In the genomic region with DNA sequence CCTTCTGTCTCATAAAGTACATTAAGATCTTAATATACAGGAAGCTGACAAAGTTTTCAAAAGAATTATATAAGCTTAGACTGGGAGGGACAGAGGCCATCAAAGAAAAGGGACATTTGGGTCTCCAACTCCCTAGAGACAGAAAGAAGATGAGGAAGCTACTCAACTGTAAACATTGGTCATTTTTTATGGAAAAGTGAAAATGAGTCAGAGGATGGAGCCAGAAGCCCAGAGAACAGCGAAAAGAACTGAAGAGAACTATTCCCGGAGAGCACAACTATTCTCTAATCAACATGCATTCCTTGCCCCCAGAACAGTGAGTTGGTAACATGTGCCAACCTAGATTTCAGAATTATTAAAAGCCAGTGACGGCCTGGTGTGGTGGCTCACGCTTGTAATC, we compare ENCODE assay signal across 20 cellular contexts.
DNase-seq lines count a peak whose midpoint lies in the region; ATAC-seq and TF ChIP-seq lines count a peak whose summit lies in the region.
"Had no signal": no experiment of that assay in that cellular context is flagged by ENCODE, and none has a peak within 500 bp of the region (broad histone marks: within the 10 kb centered on the region; RNA-seq: fewer than 3 reads in every experiment).

No MANE protein-coding gene starts in this region.

- H3K4me1 Mint-ChIP-seq in activated naive CD4-positive, alpha-beta T cell treated with anti-CD3 and anti-CD28 coated beads, Interleukin-2, amount 10 ng/mL, durations not matched to agents 7 days and 5 days = no peaks in the 10 kb centered on the region
- H3K4me1 Mint-ChIP-seq: B cell had no signal

- no peak for TF ChIP-seq CTCF in adrenal gland (IDR thresholded peaks at IDR 0.05)

- H3K4me3 ChIP-seq in adrenal gland = no peak overlapping the region
- H3K4me3 ChIP-seq: A549; BLaER1 treated with 17β-estradiol and CSF1 and Interleukin-3, amounts not matched to agents 10 nM and 100 nM had no signal

- no peaks in the 10 kb centered on the region for H3K4me1 ChIP-seq in adrenal gland (replicated peaks in 1 of 2)
- H3K4me1 ChIP-seq: A549; BLaER1 treated with 17β-estradiol and CSF1 and Interleukin-3, amounts not matched to agents 10 nM and 100 nM had no signal

- intact Hi-C loops in adrenal gland (cut with DNase I) = no loop called here

- 89 to 94% (median 90%) methylated on average over 4 of the region's 4 CpGs for WGBS in adrenal gland, 4 donors

- DNase-seq in activated naive CD4-positive, alpha-beta T cell treated with anti-CD3 and anti-CD28 coated beads, Interleukin-2, amount 10 ng/mL, durations not matched to agents 7 days and 5 days = no peak
- no peak for DNase-seq in activated naive CD4-positive, alpha-beta T cell treated with anti-CD3 and anti-CD28 coated beads, Interleukin-2, amount 50 U/mL, for 16 hours
- DNase-seq in M059J (ENCODE audit: low read depth) (peak; percentile 14), fibroblast of peridontal ligament (ENCODE audit: extremely low read depth) (peak; percentile 33), adrenal gland (no peak), NCI-H1105 treated with DMSO at 0.1 percent for 48 hours (lab: John Stamatoyannopoulos, UW) (no peak)
- DNase-seq: AML-193; Caco-2; Calu3; CD4-positive, alpha-beta T cell; CD8-positive, alpha-beta T cell; DMS79 treated with DMSO at 0.1 percent for 48 hours; EL; GF-D8 had no signal

- no peak overlapping the region for H3K27ac ChIP-seq in adrenal gland
- H3K27ac ChIP-seq: 22Rv1; A549; BLaER1 treated with 17β-estradiol and CSF1 and Interleukin-3, amounts not matched to agents 10 nM and 100 nM; C4-2B had no signal

- peaks cover 17% of the 10 kb centered on the region for H3K9me3 Mint-ChIP-seq in activated naive CD4-positive, alpha-beta T cell treated with anti-CD3 and anti-CD28 coated beads, Interleukin-2, amount 10 ng/mL, durations not matched to agents 7 days and 5 days

- TF ChIP-seq POLR2A in adrenal gland (IDR thresholded peaks at IDR 0.05) = no peak

- no peaks in the 10 kb centered on the region for H3K27me3 ChIP-seq in adrenal gland
- H3K27me3 ChIP-seq: BLaER1 treated with 17β-estradiol and CSF1 and Interleukin-3, amounts not matched to agents 10 nM and 100 nM had no signal

- no peak for ATAC-seq in GM21825 (IDR thresholded peaks at IDR 0.05; ENCODE audit: unreplicated experiment)
- ATAC-seq: A549; CD8-positive, alpha-beta T cell had no signal

- CTCF ChIA-PET in activated naive CD4-positive, alpha-beta T cell treated with anti-CD3 and anti-CD28 coated beads, Interleukin-2, amount 10 ng/mL, durations not matched to agents 7 days and 5 days (lab: Charles Lee) = no interaction called here

- H3K9me3 ChIP-seq in adrenal gland (replicated peaks in 1 of 3) = no peaks in the 10 kb centered on the region
- H3K9me3 ChIP-seq: A549; BLaER1 treated with 17β-estradiol and CSF1 and Interleukin-3, amounts not matched to agents 10 nM and 100 nM had no signal

- peak overlapping the region; percentile 21 for H3K27ac Mint-ChIP-seq in activated naive CD4-positive, alpha-beta T cell treated with anti-CD3 and anti-CD28 coated beads, Interleukin-2, amount 10 ng/mL, durations not matched to agents 7 days and 5 days
- H3K27ac Mint-ChIP-seq: B cell; CD4-positive, alpha-beta T cell; CD8-positive, alpha-beta T cell had no signal

- H3K4me3 Mint-ChIP-seq in activated naive CD4-positive, alpha-beta T cell treated with anti-CD3 and anti-CD28 coated beads, Interleukin-2, amount 10 ng/mL, durations not matched to agents 7 days and 5 days = no peak overlapping the region
- H3K4me3 Mint-ChIP-seq: B cell; CD4-positive, alpha-beta T cell; CD8-positive, alpha-beta T cell had no signal

- no peaks in the 10 kb centered on the region for H3K36me3 Mint-ChIP-seq in activated naive CD4-positive, alpha-beta T cell treated with anti-CD3 and anti-CD28 coated beads, Interleukin-2, amount 10 ng/mL, durations not matched to agents 7 days and 5 days
- H3K36me3 Mint-ChIP-seq: CD8-positive, alpha-beta T cell had no signal

- H3K36me3 ChIP-seq in adrenal gland (replicated peaks in 1 of 2) = no peaks in the 10 kb centered on the region
- H3K36me3 ChIP-seq: BLaER1 treated with 17β-estradiol and CSF1 and Interleukin-3, amounts not matched to agents 10 nM and 100 nM had no signal

- H3K27me3 Mint-ChIP-seq in activated naive CD4-positive, alpha-beta T cell treated with anti-CD3 and anti-CD28 coated beads, Interleukin-2, amount 10 ng/mL, durations not matched to agents 7 days and 5 days = no peaks in the 10 kb centered on the region
- H3K27me3 Mint-ChIP-seq: B cell; CD4-positive, alpha-beta T cell had no signal

Comparison
In these comparisons a context has a peak if more than half of its experiments do, and no peak if none do; other contexts are left out.
1. DNase-seq: peak in M059J (single experiment) and fibroblast of peridontal ligament (single experiment); none in activated naive CD4-positive, alpha-beta T cell treated with anti-CD3 and anti-CD28 coated beads, Interleukin-2, amount 10 ng/mL, durations not matched to agents 7 days and 5 days (single experiment), activated naive CD4-positive, alpha-beta T cell treated with anti-CD3 and anti-CD28 coated beads, Interleukin-2, amount 50 U/mL, for 16 hours (single experiment), adrenal gland (0 of 7) and NCI-H1105 treated with DMSO at 0.1 percent for 48 hours (single experiment).